Comparison of ENCODE assay signal across 8 cellular contexts in the genomic region with DNA sequence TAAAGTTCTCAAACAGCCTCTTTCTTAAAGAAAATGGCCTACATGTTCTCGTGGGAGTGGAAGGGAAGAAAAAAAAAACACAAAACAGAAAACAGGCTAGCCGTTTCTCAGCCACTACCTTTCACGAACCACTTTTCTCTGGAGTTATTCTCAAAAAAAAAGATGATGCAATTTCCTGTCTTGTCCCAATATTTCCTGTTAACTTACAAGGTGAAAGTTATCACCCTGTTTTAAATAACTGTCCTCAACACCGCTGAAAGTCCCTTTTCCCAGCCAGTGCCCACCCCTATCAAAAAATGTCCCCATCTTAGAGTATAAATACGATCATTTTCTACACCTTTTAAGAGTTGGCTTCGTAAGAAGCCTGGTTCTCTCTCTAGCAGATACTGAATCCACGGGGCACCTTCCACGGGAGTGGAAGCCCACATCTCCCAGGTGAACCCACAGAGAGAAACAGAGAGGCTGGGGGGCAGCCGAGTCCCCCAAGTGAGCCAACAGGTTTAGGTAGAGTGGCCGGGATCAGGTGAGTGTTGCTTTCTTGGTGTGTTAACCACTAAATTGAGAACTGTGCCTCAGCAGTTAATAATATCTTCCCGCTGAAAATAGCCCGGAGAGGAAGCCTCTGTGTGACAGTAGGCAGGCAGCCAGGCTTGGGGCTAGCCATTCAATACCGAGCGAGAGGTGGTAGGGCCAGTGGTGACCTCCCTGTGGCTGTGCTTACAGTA. TPM values are rescaled to one million over a fixed set of nuclear protein-coding genes. Genes with fewer than 3 reads are reported as not detected.
DNase-seq lines count a peak whose midpoint lies in the region; ATAC-seq and TF ChIP-seq lines count a peak whose summit lies in the region.

No MANE protein-coding gene starts in this region.

- H3K36me3 Mint-ChIP-seq in naive thymus-derived CD4-positive, alpha-beta T cell = peaks cover 0 to 28% (median 0%) of the 10 kb centered on the region in 5 donors

- H3K4me1 Mint-ChIP-seq in naive thymus-derived CD4-positive, alpha-beta T cell = peaks cover 59 to 98% (median 93%) of the 10 kb centered on the region in 7 donors

- H3K27me3 Mint-ChIP-seq in naive thymus-derived CD4-positive, alpha-beta T cell = no peaks in the 10 kb centered on the region

- H3K27me3 ChIP-seq in naive thymus-derived CD4-positive, alpha-beta T cell (ENCODE audit: control insufficient read depth in 2 of 2, insufficient read depth in 2 of 2, low read length in 2 of 2) = no peaks in the 10 kb centered on the region

- ATAC-seq in GM21723 (IDR thresholded peaks at IDR 0.05; ENCODE audit: unreplicated experiment) (peak; percentile 67), GM18520 (IDR thresholded peaks at IDR 0.05; ENCODE audit: unreplicated experiment) (no peak)
- no peak for ATAC-seq in naive thymus-derived CD4-positive, alpha-beta T cell

- POLR2A ChIA-PET in GM10248 (lab: Yijun Ruan, JAX) = no interaction called here
- POLR2A ChIA-PET in naive thymus-derived CD4-positive, alpha-beta T cell (lab: Charles Lee) = interaction anchor here (0.6 to 1.3 kb wide), 3 partner anchors 12 to 84 kb away, joined by 3 to 6 read pairs (median 4); no protein-coding TSS in a partner anchor

- H3K27ac Mint-ChIP-seq in naive thymus-derived CD4-positive, alpha-beta T cell = peak overlapping the region; percentile 13 to 85 (median 74)

- DNase-seq in GM10248 (ENCODE audit: extremely low spot score) (peak; percentile 62), NOMO-1 (lab: John Stamatoyannopoulos, UW; ENCODE audit: unreplicated experiment in 2 of 2) (peak; percentile 55 to 68), GM03348 (ENCODE audit: low spot score) (no peak), foreskin fibroblast (no peak)
- no peak for DNase-seq in naive thymus-derived CD4-positive, alpha-beta T cell

- H3K36me3 ChIP-seq in naive thymus-derived CD4-positive, alpha-beta T cell (ENCODE audit: control insufficient read depth in 2 of 3, insufficient read depth in 3 of 3, low read length in 3 of 3) = no peaks in the 10 kb centered on the region

- intact Hi-C loops in naive thymus-derived CD4-positive, alpha-beta T cell (cut with micrococcal nuclease) = loop anchor here in 1 of 2 donors (1.0 kb wide), 1 partner anchor 10 kb away; no protein-coding TSS in a partner anchor

- H3K4me3 ChIP-seq in naive thymus-derived CD4-positive, alpha-beta T cell (ENCODE audit: low read length) = peak overlapping the region; percentile 9
- no peak overlapping the region for H3K4me3 ChIP-seq in foreskin fibroblast (ENCODE audit: low read depth in 1 of 2, low read length in 2 of 2)

- H3K27ac ChIP-seq in cingulate gyrus (ENCODE audit: low read depth, low read length) = peak overlapping the region; percentile 89
- no peak overlapping the region for H3K27ac ChIP-seq in naive thymus-derived CD4-positive, alpha-beta T cell (ENCODE audit: low read depth, low read length)

- peak overlapping the region; percentile 42 to 81 (median 73) for H3K4me3 Mint-ChIP-seq in naive thymus-derived CD4-positive, alpha-beta T cell

- CTCF ChIA-PET in GM10248 (lab: Yijun Ruan, JAX) = interaction anchor here (1.1 kb wide), 1 partner anchor 10 kb away, joined by 4 read pairs; no protein-coding TSS in a partner anchor
- CTCF ChIA-PET in naive thymus-derived CD4-positive, alpha-beta T cell (lab: Charles Lee) = interaction anchor here (0.6 kb wide), 1 partner anchor 9 kb away, joined by 3 read pairs; no protein-coding TSS in a partner anchor

- H3K4me1 ChIP-seq in naive thymus-derived CD4-positive, alpha-beta T cell (ENCODE audit: control insufficient read depth in 2 of 2, insufficient read depth in 2 of 2, low read length in 2 of 2) = peaks cover 53 to 72% of the 10 kb centered on the region in 2 donors

- no peaks in the 10 kb centered on the region for H3K9me3 ChIP-seq in naive thymus-derived CD4-positive, alpha-beta T cell (ENCODE audit: control insufficient read depth in 2 of 3, low read length in 3 of 3)

- no peaks in the 10 kb centered on the region for H3K9me3 Mint-ChIP-seq in naive thymus-derived CD4-positive, alpha-beta T cell

- no peak for TF ChIP-seq CTCF in GM10248 (IDR thresholded peaks at IDR 0.05; ENCODE audit: control extremely low read depth, extremely low read depth, low read depth, missing control alignments)
- no peak for TF ChIP-seq CTCF in foreskin fibroblast (IDR thresholded peaks at IDR 0.05; ENCODE audit: low read depth, low read length)

RNA-seq across cellular contexts. Expression of a gene that starts 15.9 kb away (rescaled TPM):
- total RNA-seq in naive thymus-derived CD4-positive, alpha-beta T cell = 10 to 100 TPM; 21.2 to 79.4 (median 30.1) TPM
- 1 to 10 TPM; 5.3 to 6.5 TPM for polyA plus RNA-seq in naive thymus-derived CD4-positive, alpha-beta T cell

Comparison
In these comparisons a context has a peak if more than half of its experiments do, and no peak if none do; other contexts are left out.
1. DNase-seq: peak in GM10248 (single experiment) and NOMO-1 (2 of 2); none in naive thymus-derived CD4-positive, alpha-beta T cell (0 of 9), GM03348 (single experiment) and foreskin fibroblast (0 of 2).